11 cellular contexts compared by ENCODE assay signal in genomic region chr14:91246051-91246852, GRCh38. TPM values are rescaled to one million over a fixed set of nuclear protein-coding genes. Genes with fewer than 3 reads are reported as not detected.
DNase-seq lines count a peak whose midpoint lies in the region; ATAC-seq and TF ChIP-seq lines count a peak whose summit lies in the region.
"Had no signal": no experiment of that assay in that cellular context is flagged by ENCODE, and none has a peak within 500 bp of the region (broad histone marks: within the 10 kb centered on the region; RNA-seq: fewer than 3 reads in every experiment).

No MANE protein-coding gene starts in this region.

- H3K27me3 Mint-ChIP-seq in activated CD4-positive, alpha-beta T cell treated with anti-CD3 and anti-CD28 coated beads, Interleukin-2, amount 10 ng/mL, durations not matched to agents 24 days and 14 days: no peaks in the 10 kb centered on the region
- H3K27me3 Mint-ChIP-seq in central memory CD8-positive, alpha-beta T cell: no peaks in the 10 kb centered on the region

- ATAC-seq in central memory CD8-positive, alpha-beta T cell (replicated peaks; ENCODE audit: extremely low read depth, poor library complexity, severe bottlenecking): peak; percentile 56
- ATAC-seq in upper lobe of right lung (no peak), HG03378 (IDR thresholded peaks at IDR 0.05; ENCODE audit: unreplicated experiment) (no peak), GM18868 (IDR thresholded peaks at IDR 0.05; ENCODE audit: unreplicated experiment) (no peak)
- ATAC-seq: Panc1 had no signal

- peaks cover 85% of the 10 kb centered on the region for H3K4me1 Mint-ChIP-seq in activated CD4-positive, alpha-beta T cell treated with anti-CD3 and anti-CD28 coated beads, Interleukin-2, amount 10 ng/mL, durations not matched to agents 24 days and 14 days
- H3K4me1 Mint-ChIP-seq in central memory CD8-positive, alpha-beta T cell: peaks cover 83% of the 10 kb centered on the region

- H3K27ac ChIP-seq in upper lobe of right lung: peak overlapping the region; percentile 30
- H3K27ac ChIP-seq: brain microvascular endothelial cell, neutrophil had no signal

- H3K9me3 Mint-ChIP-seq in activated CD4-positive, alpha-beta T cell treated with anti-CD3 and anti-CD28 coated beads, Interleukin-2, amount 10 ng/mL, durations not matched to agents 24 days and 14 days: peaks cover 5% of the 10 kb centered on the region
- peaks cover 6% of the 10 kb centered on the region for H3K9me3 Mint-ChIP-seq in central memory CD8-positive, alpha-beta T cell

- no peak for TF ChIP-seq CTCF in upper lobe of right lung (IDR thresholded peaks at IDR 0.05)

- H3K27me3 ChIP-seq in upper lobe of right lung: no peaks in the 10 kb centered on the region
- H3K27me3 ChIP-seq: brain microvascular endothelial cell, neutrophil had no signal

- peaks cover 39% of the 10 kb centered on the region for H3K4me1 ChIP-seq in upper lobe of right lung

- peak; percentile 64 for DNase-seq in activated gamma-delta T cell treated with Interleukin-2 at 50 U/mL for 16 hours
- DNase-seq in activated gamma-delta T cell (lab: John Stamatoyannopoulos, UW): no peak
- DNase-seq in activated CD4-positive, alpha-beta T cell treated with anti-CD3 and anti-CD28 coated beads, Interleukin-2, amount 10 ng/mL, durations not matched to agents 24 days and 14 days: peak; percentile 96
- peak in 1 of 2 donors; percentile 69 for DNase-seq in central memory CD8-positive, alpha-beta T cell (ENCODE audit: low spot score in 2 of 2)
- no peak for DNase-seq in upper lobe of right lung
- DNase-seq in NCI-H1048 (lab: John Stamatoyannopoulos, UW): no peak
- DNase-seq: brain microvascular endothelial cell had no signal

- peaks cover 39% of the 10 kb centered on the region for H3K36me3 Mint-ChIP-seq in activated CD4-positive, alpha-beta T cell treated with anti-CD3 and anti-CD28 coated beads, Interleukin-2, amount 10 ng/mL, durations not matched to agents 24 days and 14 days (ENCODE audit: low read depth)
- H3K36me3 Mint-ChIP-seq in central memory CD8-positive, alpha-beta T cell (ENCODE audit: insufficient read depth): peaks cover 38% of the 10 kb centered on the region

- peak overlapping the region; percentile 73 for H3K4me3 Mint-ChIP-seq in activated CD4-positive, alpha-beta T cell treated with anti-CD3 and anti-CD28 coated beads, Interleukin-2, amount 10 ng/mL, durations not matched to agents 24 days and 14 days
- H3K4me3 Mint-ChIP-seq in central memory CD8-positive, alpha-beta T cell: peak overlapping the region; percentile 86

- H3K27ac Mint-ChIP-seq in activated CD4-positive, alpha-beta T cell treated with anti-CD3 and anti-CD28 coated beads, Interleukin-2, amount 10 ng/mL, durations not matched to agents 24 days and 14 days: peak overlapping the region; percentile 91
- peak overlapping the region; percentile 83 for H3K27ac Mint-ChIP-seq in central memory CD8-positive, alpha-beta T cell (ENCODE audit: low read depth)

- no peaks in the 10 kb centered on the region for H3K9me3 ChIP-seq in upper lobe of right lung
- H3K9me3 ChIP-seq: neutrophil had no signal

- no peaks in the 10 kb centered on the region for H3K36me3 ChIP-seq in upper lobe of right lung
- H3K36me3 ChIP-seq: brain microvascular endothelial cell, neutrophil had no signal

- intact Hi-C loops in activated CD4-positive, alpha-beta T cell treated with anti-CD3 and anti-CD28 coated beads, Interleukin-2, amount 10 ng/mL, durations not matched to agents 24 days and 14 days (cut with micrococcal nuclease): loop anchor here (2.0 kb wide), 2 partner anchors 57 to 185 kb away; partner anchors contain the start of gene RPS6KA5
- intact Hi-C loops in upper lobe of right lung (cut with DNase I): no loop called here

- no peak overlapping the region for H3K4me3 ChIP-seq in upper lobe of right lung

RNA-seq across cellular contexts. Expression of gene GPR68, which starts 1.7 kb away (rescaled TPM):
- 4.6 and 4.9 TPM in 2 replicates for total RNA-seq in activated CD4-positive, alpha-beta T cell treated with anti-CD3 and anti-CD28 coated beads, Interleukin-2, amount 10 ng/mL, durations not matched to agents 24 days and 14 days
- total RNA-seq in upper lobe of right lung: 6.3 TPM

Comparison
In these comparisons a context has a peak if more than half of its experiments do, and no peak if none do; other contexts are left out.
1. DNase-seq: peak in activated gamma-delta T cell treated with Interleukin-2 at 50 U/mL for 16 hours (single experiment) and activated CD4-positive, alpha-beta T cell treated with anti-CD3 and anti-CD28 coated beads, Interleukin-2, amount 10 ng/mL, durations not matched to agents 24 days and 14 days (single experiment); none in activated gamma-delta T cell (single experiment), upper lobe of right lung (single experiment) and NCI-H1048 (single experiment).